8 cellular contexts compared by ENCODE assay signal in the genomic region with DNA sequence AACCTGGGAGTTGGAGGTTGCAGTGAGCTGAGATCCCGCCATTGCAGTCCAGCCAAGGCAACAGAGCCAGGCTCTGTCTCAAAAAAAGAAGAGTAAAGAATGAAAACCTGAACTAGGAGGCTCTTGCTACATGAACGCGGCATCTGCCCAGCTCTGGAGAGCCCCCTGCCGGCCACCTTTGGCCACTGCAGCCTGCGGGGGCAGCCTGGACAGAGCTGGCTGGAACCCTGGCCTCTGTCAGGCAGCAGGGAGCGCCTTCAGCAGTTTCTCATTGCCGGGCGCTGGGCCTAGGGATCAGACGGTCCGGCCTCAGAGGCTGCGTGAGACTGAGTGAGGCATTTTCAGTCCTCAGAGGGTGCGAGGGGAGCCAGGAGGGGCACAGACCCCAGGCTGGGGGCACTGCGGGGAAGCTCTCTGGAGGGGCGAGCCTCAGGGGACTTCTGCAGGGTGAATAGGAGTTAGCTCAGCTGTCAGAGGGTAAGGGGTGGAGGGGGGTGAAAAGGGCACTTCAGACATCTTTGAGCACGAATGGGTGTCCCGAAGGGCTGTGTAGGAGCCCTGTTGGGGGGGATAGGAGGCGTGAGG. TPM values are rescaled to one million over a fixed set of nuclear protein-coding genes. Genes with fewer than 3 reads are reported as not detected.
DNase-seq lines count a peak whose midpoint lies in the region; ATAC-seq and TF ChIP-seq lines count a peak whose summit lies in the region.

No MANE protein-coding gene starts in this region.

- no peaks in the 10 kb centered on the region for H3K36me3 Mint-ChIP-seq in activated naive CD8-positive, alpha-beta T cell treated with anti-CD3 and anti-CD28 coated beads, Interleukin-2, amount 50 U/mL, for 24 hours (ENCODE audit: low read depth)

- H4K20me1 ChIP-seq in SU-DHL-6 (ENCODE audit: low read depth, low read length), result no peaks in the 10 kb centered on the region

- no peaks in the 10 kb centered on the region for H3K36me3 ChIP-seq in SU-DHL-6 (ENCODE audit: low read length)

- H2AFZ ChIP-seq in SU-DHL-6 (ENCODE audit: low read depth, low read length, severe bottlenecking), result no peak overlapping the region

- H3K27me3 Mint-ChIP-seq in activated naive CD8-positive, alpha-beta T cell treated with anti-CD3 and anti-CD28 coated beads, Interleukin-2, amount 50 U/mL, for 24 hours, result peaks cover 21% of the 10 kb centered on the region

- peak; percentile 95 for DNase-seq in AG08396 (ENCODE audit: low spot score)
- peak; percentile 21 for DNase-seq in LNCaP clone FGC (ENCODE audit: low read depth)
- DNase-seq in activated naive CD8-positive, alpha-beta T cell treated with anti-CD3 and anti-CD28 coated beads, Interleukin-2, amount 50 U/mL, for 24 hours, result peak; percentile 82
- DNase-seq in left cardiac atrium, result peak; percentile 73
- DNase-seq in renal cortical epithelial cell (ENCODE audit: low read depth), result peak; percentile 53

- no peak overlapping the region for H3K27ac ChIP-seq in SU-DHL-6 (ENCODE audit: low read depth, low read length)

- H3K4me2 ChIP-seq in SU-DHL-6 (ENCODE audit: low read depth, low read length, poor library complexity, severe bottlenecking), result no peak overlapping the region

- ATAC-seq in GM18511 (IDR thresholded peaks at IDR 0.05; ENCODE audit: unreplicated experiment) (peak; percentile 59), left cardiac atrium (peak; percentile 19), HG03095 (IDR thresholded peaks at IDR 0.05; ENCODE audit: unreplicated experiment) (no peak)
- peak; percentile 67 for ATAC-seq in activated naive CD8-positive, alpha-beta T cell treated with anti-CD3 and anti-CD28 coated beads, Interleukin-2, amount 50 U/mL, for 24 hours

- H3K4me3 Mint-ChIP-seq in activated naive CD8-positive, alpha-beta T cell treated with anti-CD3 and anti-CD28 coated beads, Interleukin-2, amount 50 U/mL, for 24 hours, result no peak overlapping the region

- no peak overlapping the region for H3K4me3 ChIP-seq in LNCaP clone FGC (ENCODE audit: low read depth, low read length)
- H3K4me3 ChIP-seq in SU-DHL-6 (ENCODE audit: insufficient read depth, low read length, poor library complexity, severe bottlenecking), result no peak overlapping the region

- peak; percentile 98 for TF ChIP-seq CTCF in LNCaP clone FGC (IDR thresholded peaks at IDR 0.05; ENCODE audit: control insufficient read depth, extremely low read depth, insufficient read depth)
- peak; percentile 92 for TF ChIP-seq CTCF in SU-DHL-6 (IDR thresholded peaks at IDR 0.05; ENCODE audit: insufficient read depth, low read length, poor library complexity, severe bottlenecking)

- intact Hi-C loops in left cardiac atrium (cut with DNase I), result no loop called here

- no peaks in the 10 kb centered on the region for H3K9me2 ChIP-seq in SU-DHL-6 (replicated peaks; ENCODE audit: insufficient read depth, low read length)

- H3K9me3 Mint-ChIP-seq in activated naive CD8-positive, alpha-beta T cell treated with anti-CD3 and anti-CD28 coated beads, Interleukin-2, amount 50 U/mL, for 24 hours, result no peaks in the 10 kb centered on the region

- H3K27ac Mint-ChIP-seq in activated naive CD8-positive, alpha-beta T cell treated with anti-CD3 and anti-CD28 coated beads, Interleukin-2, amount 50 U/mL, for 24 hours, result no peak overlapping the region

- H3K27me3 ChIP-seq in SU-DHL-6 (ENCODE audit: low read length), result no peaks in the 10 kb centered on the region

- H3K9me3 ChIP-seq in SU-DHL-6 (ENCODE audit: insufficient read depth, low read length), result no peaks in the 10 kb centered on the region

- H3F3A ChIP-seq in SU-DHL-6 (ENCODE audit: insufficient read depth), result no peaks in the 10 kb centered on the region

- H3K4me1 Mint-ChIP-seq in activated naive CD8-positive, alpha-beta T cell treated with anti-CD3 and anti-CD28 coated beads, Interleukin-2, amount 50 U/mL, for 24 hours, result no peaks in the 10 kb centered on the region

- no peak overlapping the region for H3K9ac ChIP-seq in SU-DHL-6 (ENCODE audit: low read length)

- H3K79me2 ChIP-seq in SU-DHL-6 (ENCODE audit: insufficient read depth, low read length), result no peaks in the 10 kb centered on the region

RNA-seq across cellular contexts. Expression of a gene that starts 17.5 kb away (rescaled TPM):
- total RNA-seq in left cardiac atrium (10 to 100 TPM; 21.5 to 38.2 TPM), renal cortical epithelial cell (10.7 and 24.7 TPM in 2 replicates)

RNA-seq across cellular contexts. Expression of a gene that starts 38.9 kb away (rescaled TPM):
- total RNA-seq in left cardiac atrium (under 1 TPM; 0.34 to 0.38 TPM), renal cortical epithelial cell (0.25 and 0.35 TPM in 2 replicates)

RNA-seq across cellular contexts. Expression of a gene that starts 51.6 kb away (rescaled TPM):
- total RNA-seq in left cardiac atrium (100 to 1,000 TPM; 226 to 312 TPM), renal cortical epithelial cell (75.5 and 213 TPM in 2 replicates)

Comparison
In these comparisons a context has a peak if more than half of its experiments do, and no peak if none do; other contexts are left out.
1. DNase-seq: peak in every context shown above with its lines; median percentile 95 in AG08396; 82 in activated naive CD8-positive, alpha-beta T cell treated with anti-CD3 and anti-CD28 coated beads, Interleukin-2, amount 50 U/mL, for 24 hours; 73 in left cardiac atrium; 53 in renal cortical epithelial cell; 21 in LNCaP clone FGC.